ENCODE assay signal across 26 cellular contexts in the genomic region with DNA sequence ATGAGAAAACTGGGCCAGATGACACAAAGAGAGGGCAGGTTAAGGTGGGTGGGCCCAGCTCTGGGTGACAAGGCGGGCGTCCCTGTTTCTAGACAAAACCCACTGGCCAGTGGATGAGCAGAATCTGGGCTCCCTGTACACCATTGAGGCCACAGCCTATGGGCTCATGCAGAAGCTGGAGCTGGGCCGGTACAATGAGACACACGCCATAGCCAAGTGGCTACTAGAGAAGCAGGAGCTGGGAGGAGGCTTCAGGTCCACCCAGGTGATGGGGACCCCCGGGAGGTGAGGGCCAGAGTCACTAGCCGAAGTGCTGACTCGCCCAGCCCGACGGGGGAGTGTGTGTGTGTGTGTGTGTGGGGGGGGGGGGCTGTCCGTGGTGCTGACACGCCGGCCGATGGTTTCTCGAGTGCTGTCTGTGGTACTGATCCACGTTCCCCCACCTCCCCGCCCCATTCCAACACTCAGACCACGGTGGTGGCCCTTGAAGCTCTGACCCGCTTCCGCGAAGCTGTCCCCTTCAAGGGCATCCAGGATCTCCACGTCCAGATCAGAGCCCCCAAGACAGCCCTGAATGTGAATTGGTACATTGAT. TPM values are rescaled to one million over a fixed set of nuclear protein-coding genes. Genes with fewer than 3 reads are reported as not detected.
DNase-seq lines count a peak whose midpoint lies in the region; ATAC-seq and TF ChIP-seq lines count a peak whose summit lies in the region.
"Had no signal": no experiment of that assay in that cellular context is flagged by ENCODE, and none has a peak within 500 bp of the region (broad histone marks: within the 10 kb centered on the region; RNA-seq: fewer than 3 reads in every experiment).

No MANE protein-coding gene starts in this region.

- H3K9ac ChIP-seq in neural progenitor cell = no peak overlapping the region

- H3K36me3 Mint-ChIP-seq in activated naive CD4-positive, alpha-beta T cell treated with anti-CD3 and anti-CD28 coated beads, Interleukin-2, amount 10 ng/mL, durations not matched to agents 7 days and 5 days = no peaks in the 10 kb centered on the region
- H3K36me3 Mint-ChIP-seq in activated naive CD4-positive, alpha-beta T cell treated with anti-CD3 and anti-CD28 coated beads for 36 hours (ENCODE audit: low read depth) = no peaks in the 10 kb centered on the region
- H3K36me3 Mint-ChIP-seq in neural progenitor cell = no peaks in the 10 kb centered on the region
- no peaks in the 10 kb centered on the region for H3K36me3 Mint-ChIP-seq in naive thymus-derived CD8-positive, alpha-beta T cell
- H3K36me3 Mint-ChIP-seq: activated naive CD8-positive, alpha-beta T cell treated with anti-CD3 and anti-CD28 coated beads, Interleukin-2, amount 10 ng/mL, durations not matched to agents 7 days and 5 days; CD14-positive monocyte had no signal

- H3K4me3 ChIP-seq in brain microvascular endothelial cell (ENCODE audit: low read depth, low read length) = no peak overlapping the region
- H3K4me3 ChIP-seq in neural progenitor cell = no peak overlapping the region
- H3K4me3 ChIP-seq: hepatocyte, PC-9, right lobe of liver had no signal

- no peaks in the 10 kb centered on the region for H3F3A ChIP-seq in neural progenitor cell (ENCODE audit: low read depth)

- H3K4me1 Mint-ChIP-seq in activated naive CD4-positive, alpha-beta T cell treated with anti-CD3 and anti-CD28 coated beads, Interleukin-2, amount 10 ng/mL, durations not matched to agents 7 days and 5 days = no peaks in the 10 kb centered on the region
- H3K4me1 Mint-ChIP-seq in activated naive CD4-positive, alpha-beta T cell treated with anti-CD3 and anti-CD28 coated beads for 36 hours (ENCODE audit: low read depth) = no peaks in the 10 kb centered on the region
- no peaks in the 10 kb centered on the region for H3K4me1 Mint-ChIP-seq in neural progenitor cell
- H3K4me1 Mint-ChIP-seq in naive thymus-derived CD8-positive, alpha-beta T cell = no peaks in the 10 kb centered on the region
- H3K4me1 Mint-ChIP-seq: activated CD4-positive, alpha-beta memory T cell treated with anti-CD3 and anti-CD28 coated beads, Interleukin-2, amount 10 ng/mL, durations not matched to agents 7 days and 5 days; activated naive CD8-positive, alpha-beta T cell treated with anti-CD3 and anti-CD28 coated beads, Interleukin-2, amount 10 ng/mL, durations not matched to agents 7 days and 5 days; CD14-positive monocyte; stimulated activated naive CD8-positive, alpha-beta T cell treated with anti-CD3 and anti-CD28 coated beads, Interleukin-15, amount 100 ng/mL, for 72 hours had no signal

- H3K27me3 ChIP-seq in brain microvascular endothelial cell (replicated peaks) (no peaks in the 10 kb centered on the region), neural progenitor cell (peaks cover 27% of the 10 kb centered on the region)
- H3K27me3 ChIP-seq: right lobe of liver had no signal

- no peaks in the 10 kb centered on the region for H4K20me1 ChIP-seq in neural progenitor cell (ENCODE audit: low read depth)

- H3K27ac Mint-ChIP-seq in activated naive CD4-positive, alpha-beta T cell treated with anti-CD3 and anti-CD28 coated beads, Interleukin-2, amount 10 ng/mL, durations not matched to agents 7 days and 5 days = no peak overlapping the region
- H3K27ac Mint-ChIP-seq in activated naive CD4-positive, alpha-beta T cell treated with anti-CD3 and anti-CD28 coated beads for 36 hours = no peak overlapping the region
- no peak overlapping the region for H3K27ac Mint-ChIP-seq in neural progenitor cell
- no peak overlapping the region for H3K27ac Mint-ChIP-seq in naive thymus-derived CD8-positive, alpha-beta T cell
- H3K27ac Mint-ChIP-seq: activated CD4-positive, alpha-beta memory T cell treated with anti-CD3 and anti-CD28 coated beads, Interleukin-2, amount 10 ng/mL, durations not matched to agents 7 days and 5 days; activated naive CD8-positive, alpha-beta T cell treated with anti-CD3 and anti-CD28 coated beads, Interleukin-2, amount 10 ng/mL, durations not matched to agents 7 days and 5 days; activated T-cell treated with anti-CD3 and anti-CD28 coated beads, Interleukin-2, amount 50 U/mL, for 72 hours; CD14-positive monocyte; stimulated activated naive CD8-positive, alpha-beta T cell treated with anti-CD3 and anti-CD28 coated beads, Interleukin-15, amount 100 ng/mL, for 72 hours had no signal

- ATAC-seq in naive thymus-derived CD8-positive, alpha-beta T cell = no peak
- no peak for ATAC-seq in HG03045 (IDR thresholded peaks at IDR 0.05; ENCODE audit: unreplicated experiment)
- ATAC-seq: activated T-cell treated with anti-CD3 and anti-CD28 coated beads, Interleukin-2, amount 50 U/mL, for 72 hours; stimulated activated naive CD8-positive, alpha-beta T cell treated with anti-CD3 and anti-CD28 coated beads, Interleukin-15, amount 100 ng/mL, for 72 hours had no signal

- intact Hi-C loops in activated naive CD4-positive, alpha-beta T cell treated with anti-CD3 and anti-CD28 coated beads for 36 hours (cut with micrococcal nuclease) = loop anchor here (2.0 kb wide), 1 partner anchor 57 kb away; no protein-coding TSS in a partner anchor

- peaks cover 27% of the 10 kb centered on the region for H3K27me3 Mint-ChIP-seq in activated naive CD4-positive, alpha-beta T cell treated with anti-CD3 and anti-CD28 coated beads, Interleukin-2, amount 10 ng/mL, durations not matched to agents 7 days and 5 days
- H3K27me3 Mint-ChIP-seq in activated naive CD4-positive, alpha-beta T cell treated with anti-CD3 and anti-CD28 coated beads for 36 hours (ENCODE audit: low read depth) = peaks cover 7% of the 10 kb centered on the region
- peaks cover 16% of the 10 kb centered on the region for H3K27me3 Mint-ChIP-seq in neural progenitor cell (ENCODE audit: insufficient read depth, low read depth)
- peaks cover 9 to 31% (median 17%) of the 10 kb centered on the region in 5 donors for H3K27me3 Mint-ChIP-seq in naive thymus-derived CD8-positive, alpha-beta T cell

- no peaks in the 10 kb centered on the region for H3K9me3 ChIP-seq in neural progenitor cell (ENCODE audit: low read depth)
- H3K9me3 ChIP-seq: right lobe of liver had no signal

- H3K4me1 ChIP-seq in neural progenitor cell = no peaks in the 10 kb centered on the region

- H3K4me2 ChIP-seq in neural progenitor cell = no peak overlapping the region
- H3K4me2 ChIP-seq: hepatocyte, PC-9 had no signal

- H3K9me3 Mint-ChIP-seq in activated naive CD4-positive, alpha-beta T cell treated with anti-CD3 and anti-CD28 coated beads, Interleukin-2, amount 10 ng/mL, durations not matched to agents 7 days and 5 days = no peaks in the 10 kb centered on the region
- no peaks in the 10 kb centered on the region for H3K9me3 Mint-ChIP-seq in activated naive CD4-positive, alpha-beta T cell treated with anti-CD3 and anti-CD28 coated beads for 36 hours
- no peaks in the 10 kb centered on the region for H3K9me3 Mint-ChIP-seq in neural progenitor cell
- no peaks in the 10 kb centered on the region for H3K9me3 Mint-ChIP-seq in naive thymus-derived CD8-positive, alpha-beta T cell
- H3K9me3 Mint-ChIP-seq: activated CD4-positive, alpha-beta memory T cell treated with anti-CD3 and anti-CD28 coated beads, Interleukin-2, amount 10 ng/mL, durations not matched to agents 7 days and 5 days; activated naive CD8-positive, alpha-beta T cell treated with anti-CD3 and anti-CD28 coated beads, Interleukin-2, amount 10 ng/mL, durations not matched to agents 7 days and 5 days; activated T-cell treated with anti-CD3 and anti-CD28 coated beads, Interleukin-2, amount 50 U/mL, for 72 hours; stimulated activated naive CD8-positive, alpha-beta T cell treated with anti-CD3 and anti-CD28 coated beads, Interleukin-15, amount 100 ng/mL, for 72 hours had no signal

- H3K27ac ChIP-seq in brain microvascular endothelial cell = no peak overlapping the region
- no peak overlapping the region for H3K27ac ChIP-seq in neural progenitor cell
- H3K27ac ChIP-seq: hepatocyte, PC-9, right lobe of liver had no signal

- peak; percentile 24 for DNase-seq in activated naive CD4-positive, alpha-beta T cell treated with anti-CD3 and anti-CD28 coated beads, Interleukin-2, amount 10 ng/mL, durations not matched to agents 7 days and 5 days
- no peak for DNase-seq in activated naive CD4-positive, alpha-beta T cell treated with anti-CD3 and anti-CD28 coated beads for 36 hours
- DNase-seq in OCI-M1 (lab: John Stamatoyannopoulos, UW) (peak; percentile 30), brain microvascular endothelial cell (peak; percentile 3), neural progenitor cell (ENCODE audit: low spot score) (peak; percentile 71), GDM1 (lab: John Stamatoyannopoulos, UW) (no peak)
- DNase-seq in naive thymus-derived CD8-positive, alpha-beta T cell = no peak
- DNase-seq: activated CD4-positive, alpha-beta memory T cell treated with anti-CD3 and anti-CD28 coated beads, Interleukin-2, amount 10 ng/mL, durations not matched to agents 7 days and 5 days; activated naive CD8-positive, alpha-beta T cell treated with anti-CD3 and anti-CD28 coated beads, Interleukin-2, amount 10 ng/mL, durations not matched to agents 7 days and 5 days; activated T-cell treated with anti-CD3 and anti-CD28 coated beads, Interleukin-2, amount 50 U/mL, for 72 hours; DMS79; effector CD4-positive, alpha-beta T cell; KG1; NCI-H1092 treated with DMSO at 0.1 percent for 48 hours; NCI-H2107; NCI-H69; nucleus accumbens; right lobe of liver; stimulated activated naive CD8-positive, alpha-beta T cell treated with anti-CD3 and anti-CD28 coated beads, Interleukin-15, amount 100 ng/mL, for 72 hours had no signal

- no peak overlapping the region for H3K4me3 Mint-ChIP-seq in activated naive CD4-positive, alpha-beta T cell treated with anti-CD3 and anti-CD28 coated beads, Interleukin-2, amount 10 ng/mL, durations not matched to agents 7 days and 5 days
- H3K4me3 Mint-ChIP-seq in activated naive CD4-positive, alpha-beta T cell treated with anti-CD3 and anti-CD28 coated beads for 36 hours = no peak overlapping the region
- H3K4me3 Mint-ChIP-seq in neural progenitor cell = no peak overlapping the region
- H3K4me3 Mint-ChIP-seq in naive thymus-derived CD8-positive, alpha-beta T cell = no peak overlapping the region
- H3K4me3 Mint-ChIP-seq: activated CD4-positive, alpha-beta memory T cell treated with anti-CD3 and anti-CD28 coated beads, Interleukin-2, amount 10 ng/mL, durations not matched to agents 7 days and 5 days; activated naive CD8-positive, alpha-beta T cell treated with anti-CD3 and anti-CD28 coated beads, Interleukin-2, amount 10 ng/mL, durations not matched to agents 7 days and 5 days; activated T-cell treated with anti-CD3 and anti-CD28 coated beads, Interleukin-2, amount 50 U/mL, for 72 hours; stimulated activated naive CD8-positive, alpha-beta T cell treated with anti-CD3 and anti-CD28 coated beads, Interleukin-15, amount 100 ng/mL, for 72 hours had no signal

- POLR2A ChIA-PET in naive thymus-derived CD8-positive, alpha-beta T cell (lab: Charles Lee) = no interaction called here

- no peaks in the 10 kb centered on the region for H3K79me2 ChIP-seq in neural progenitor cell (ENCODE audit: low read depth)
- H3K79me2 ChIP-seq: hepatocyte had no signal

- no peak overlapping the region for H2AFZ ChIP-seq in neural progenitor cell (replicated peaks)
- H2AFZ ChIP-seq: hepatocyte, PC-9 had no signal

- TF ChIP-seq CTCF in brain microvascular endothelial cell (IDR thresholded peaks at IDR 0.05; ENCODE audit: low read depth, low read length, missing control alignments) = no peak
- no peak for TF ChIP-seq CTCF in neural progenitor cell (IDR thresholded peaks at IDR 0.05)

- H3K36me3 ChIP-seq in brain microvascular endothelial cell (replicated peaks) (no peaks in the 10 kb centered on the region), neural progenitor cell (no peaks in the 10 kb centered on the region)

- in situ Hi-C loops in brain microvascular endothelial cell (cut with HindIII; ENCODE audit: low pct_ligation_motif_present, low sequenced_read_pairs) = no loop called here

- CTCF ChIA-PET in activated naive CD4-positive, alpha-beta T cell treated with anti-CD3 and anti-CD28 coated beads, Interleukin-2, amount 10 ng/mL, durations not matched to agents 7 days and 5 days (lab: Charles Lee) = no interaction called here
- CTCF ChIA-PET in activated naive CD4-positive, alpha-beta T cell treated with anti-CD3 and anti-CD28 coated beads for 36 hours (lab: Charles Lee) = no interaction called here

RNA-seq across cellular contexts. Expression of a gene that starts 24.3 kb away (rescaled TPM):
- 10 to 100 TPM; 28.3 to 31.9 TPM for total RNA-seq in activated naive CD4-positive, alpha-beta T cell treated with anti-CD3 and anti-CD28 coated beads for 36 hours
- total RNA-seq in neural progenitor cell (ENCODE audit: low replicate concordance) = 0.15 and 2.0 TPM in 2 replicates
- 100 to 1,000 TPM; 109 to 113 TPM for total RNA-seq in naive thymus-derived CD8-positive, alpha-beta T cell
- 10 to 100 TPM; 32.0 to 51.3 (median 34.6) TPM for polyA plus RNA-seq in naive thymus-derived CD8-positive, alpha-beta T cell

RNA-seq across cellular contexts. Expression of a gene that starts 40.7 kb away (rescaled TPM):
- total RNA-seq in activated naive CD4-positive, alpha-beta T cell treated with anti-CD3 and anti-CD28 coated beads for 36 hours = 10 to 100 TPM; 18.6 to 20.7 TPM
- total RNA-seq in neural progenitor cell (ENCODE audit: low replicate concordance) = 0.09 TPM in 1 of 2 replicates, not detected in the other
- total RNA-seq in naive thymus-derived CD8-positive, alpha-beta T cell = 1 to 10 TPM; 1.3 to 1.8 TPM
- under 1 TPM; 0.54 to 0.82 (median 0.65) TPM for polyA plus RNA-seq in naive thymus-derived CD8-positive, alpha-beta T cell
- total RNA-seq: PC-9 had no signal
- polyA plus RNA-seq: CD14-positive monocyte had no signal

RNA-seq across cellular contexts. Expression of a gene that starts 44.3 kb away (rescaled TPM):
- 10 to 100 TPM; 59.7 to 60.0 TPM for total RNA-seq in activated naive CD4-positive, alpha-beta T cell treated with anti-CD3 and anti-CD28 coated beads for 36 hours
- total RNA-seq in neural progenitor cell (ENCODE audit: low replicate concordance) = 6.6 and 23.3 TPM in 2 replicates
- 100 to 1,000 TPM; 109 to 122 TPM for total RNA-seq in naive thymus-derived CD8-positive, alpha-beta T cell
- 10 to 100 TPM; 15.7 to 42.7 (median 25.8) TPM for polyA plus RNA-seq in naive thymus-derived CD8-positive, alpha-beta T cell

RNA-seq across cellular contexts. Expression of a gene that starts 48.5 kb away (rescaled TPM):
- total RNA-seq in activated naive CD4-positive, alpha-beta T cell treated with anti-CD3 and anti-CD28 coated beads for 36 hours = not detected
- not detected in 2 replicates for total RNA-seq in neural progenitor cell (ENCODE audit: low replicate concordance)
- not detected for total RNA-seq in naive thymus-derived CD8-positive, alpha-beta T cell
- not detected for polyA plus RNA-seq in naive thymus-derived CD8-positive, alpha-beta T cell
- total RNA-seq: A172; activated CD4-positive, alpha-beta memory T cell treated with anti-CD3 and anti-CD28 coated beads, Interleukin-2, amount 10 ng/mL, durations not matched to agents 7 days and 5 days; activated naive CD8-positive, alpha-beta T cell treated with anti-CD3 and anti-CD28 coated beads, Interleukin-2, amount 10 ng/mL, durations not matched to agents 7 days and 5 days; activated T-cell treated with anti-CD3 and anti-CD28 coated beads, Interleukin-2, amount 50 U/mL, for 72 hours; cardiac septum; hepatocyte; PC-9; right lobe of liver; urinary bladder had no signal
- polyA plus RNA-seq: CD14-positive monocyte, hepatocyte, urinary bladder had no signal

RNA-seq across cellular contexts. Expression of a gene that starts 49.7 kb away (rescaled TPM):
- total RNA-seq in activated naive CD4-positive, alpha-beta T cell treated with anti-CD3 and anti-CD28 coated beads for 36 hours = 10 to 100 TPM; 11.8 to 12.2 TPM
- total RNA-seq in neural progenitor cell (ENCODE audit: low replicate concordance) = 2.2 TPM in 1 of 2 replicates, not detected in the other
- 10 to 100 TPM; 61.4 to 68.0 TPM for total RNA-seq in naive thymus-derived CD8-positive, alpha-beta T cell
- 1 to 10 TPM; 2.2 to 4.2 (median 2.9) TPM for polyA plus RNA-seq in naive thymus-derived CD8-positive, alpha-beta T cell

Comparison
In these comparisons a context has a peak if more than half of its experiments do, and no peak if none do; other contexts are left out.
1. DNase-seq: peak in activated naive CD4-positive, alpha-beta T cell treated with anti-CD3 and anti-CD28 coated beads, Interleukin-2, amount 10 ng/mL, durations not matched to agents 7 days and 5 days (single experiment), OCI-M1 (single experiment), brain microvascular endothelial cell (single experiment) and neural progenitor cell (single experiment); none in activated naive CD4-positive, alpha-beta T cell treated with anti-CD3 and anti-CD28 coated beads for 36 hours (single experiment), naive thymus-derived CD8-positive, alpha-beta T cell (0 of 10) and GDM1 (single experiment).
2. RNA of a gene that starts 40.7 kb away (total RNA-seq): 18.6 to 20.7 TPM in activated naive CD4-positive, alpha-beta T cell treated with anti-CD3 and anti-CD28 coated beads for 36 hours; 1.3 to 1.8 TPM in naive thymus-derived CD8-positive, alpha-beta T cell and 0.09 TPM in neural progenitor cell; every median in the first group is over 4 times any median in the second.